14 cellular contexts compared by ENCODE assay signal in genomic region chr17:44121206-44121605, GRCh38. TPM values are rescaled to one million over a fixed set of nuclear protein-coding genes. Genes with fewer than 3 reads are reported as not detected.
DNase-seq lines count a peak whose midpoint lies in the region; ATAC-seq and TF ChIP-seq lines count a peak whose summit lies in the region.
"Had no signal": no experiment of that assay in that cellular context is flagged by ENCODE, and none has a peak within 500 bp of the region (broad histone marks: within the 10 kb centered on the region; RNA-seq: fewer than 3 reads in every experiment).

No MANE protein-coding gene starts in this region.

- TF ChIP-seq CTCF in coronary artery (IDR thresholded peaks at IDR 0.05) (no peak), neural progenitor cell (IDR thresholded peaks at IDR 0.05) (no peak)

- H3K4me3 Mint-ChIP-seq in CD4-positive, CD25-positive, alpha-beta regulatory T cell, result peak overlapping the region in 3 of 4 donors; percentile 91 to 99 (median 92)
- peak overlapping the region; percentile 97 for H3K4me3 Mint-ChIP-seq in neural progenitor cell

- H4K20me1 ChIP-seq in neural progenitor cell (ENCODE audit: low read depth), result peaks cover 66% of the 10 kb centered on the region

- no peak overlapping the region for H2AFZ ChIP-seq in neural progenitor cell (replicated peaks)

- peaks cover 29% of the 10 kb centered on the region for H3K4me1 ChIP-seq in CD4-positive, CD25-positive, alpha-beta regulatory T cell (ENCODE audit: control insufficient read depth, insufficient read depth, low read length, poor library complexity, severe bottlenecking)
- H3K4me1 ChIP-seq in HUES64 (ENCODE audit: insufficient read depth, low read length), result peaks cover 50% of the 10 kb centered on the region
- peaks cover 40% of the 10 kb centered on the region for H3K4me1 ChIP-seq in neural progenitor cell

- H3F3A ChIP-seq in neural progenitor cell (ENCODE audit: low read depth), result peaks cover 43% of the 10 kb centered on the region

- no peak overlapping the region for H3K27ac ChIP-seq in CD4-positive, CD25-positive, alpha-beta regulatory T cell (ENCODE audit: insufficient read depth, low read length, poor library complexity, severe bottlenecking)
- no peak overlapping the region; the same call in 1 of the 2 replicates for H3K27ac ChIP-seq in HUES64 (ENCODE audit: low read depth, low read length)
- peak overlapping the region; percentile 91 to 99 for H3K27ac ChIP-seq in coronary artery
- no peak overlapping the region for H3K27ac ChIP-seq in neural progenitor cell
- H3K27ac ChIP-seq: epithelial cell of prostate had no signal

- H3K27me3 Mint-ChIP-seq in CD4-positive, CD25-positive, alpha-beta regulatory T cell, result peaks cover 12% of the 10 kb centered on the region
- peaks cover 4% of the 10 kb centered on the region for H3K27me3 Mint-ChIP-seq in neural progenitor cell (ENCODE audit: insufficient read depth, low read depth)
- H3K27me3 Mint-ChIP-seq: activated CD4-positive, alpha-beta memory T cell treated with anti-CD3 and anti-CD28 coated beads, Interleukin-2, amount 10 ng/mL, durations not matched to agents 7 days and 5 days had no signal

- peak overlapping the region; percentile 99 for H3K4me2 ChIP-seq in neural progenitor cell

- peaks cover 42% of the 10 kb centered on the region for H3K79me2 ChIP-seq in neural progenitor cell (ENCODE audit: low read depth)

- no peaks in the 10 kb centered on the region for H3K36me3 ChIP-seq in CD4-positive, CD25-positive, alpha-beta regulatory T cell (ENCODE audit: control insufficient read depth, insufficient read depth, low read length)
- no peaks in the 10 kb centered on the region for H3K36me3 ChIP-seq in HUES64 (ENCODE audit: insufficient read depth, low read length)
- no peaks in the 10 kb centered on the region for H3K36me3 ChIP-seq in neural progenitor cell

- H3K9me3 Mint-ChIP-seq in CD4-positive, CD25-positive, alpha-beta regulatory T cell, result peaks cover 0 to 1% (median 0%) of the 10 kb centered on the region in 7 donors
- H3K9me3 Mint-ChIP-seq in neural progenitor cell, result no peaks in the 10 kb centered on the region
- H3K9me3 Mint-ChIP-seq: activated CD4-positive, alpha-beta memory T cell treated with anti-CD3 and anti-CD28 coated beads, Interleukin-2, amount 10 ng/mL, durations not matched to agents 7 days and 5 days had no signal

- H3K9me3 ChIP-seq in CD4-positive, CD25-positive, alpha-beta regulatory T cell (ENCODE audit: control insufficient read depth in 2 of 2, low read length in 2 of 2), result no peaks in the 10 kb centered on the region
- no peaks in the 10 kb centered on the region for H3K9me3 ChIP-seq in HUES64 (ENCODE audit: insufficient read depth, low read depth, low read length)
- H3K9me3 ChIP-seq in neural progenitor cell (ENCODE audit: low read depth), result no peaks in the 10 kb centered on the region

- H3K27ac Mint-ChIP-seq in CD4-positive, CD25-positive, alpha-beta regulatory T cell, result no peak overlapping the region
- no peak overlapping the region for H3K27ac Mint-ChIP-seq in neural progenitor cell

- H3K27me3 ChIP-seq in CD4-positive, CD25-positive, alpha-beta regulatory T cell (ENCODE audit: control insufficient read depth, insufficient read depth, low read length), result no peaks in the 10 kb centered on the region
- H3K27me3 ChIP-seq in HUES64 (ENCODE audit: insufficient read depth, low read length), result no peaks in the 10 kb centered on the region
- peaks cover 4% of the 10 kb centered on the region for H3K27me3 ChIP-seq in neural progenitor cell

- no peak for DNase-seq in CD4-positive, CD25-positive, alpha-beta regulatory T cell
- DNase-seq in coronary artery (ENCODE audit: low spot score) (peak; percentile 74), neural progenitor cell (ENCODE audit: low spot score) (peak; percentile 68), kidney tubule cell (ENCODE audit: low spot score) (no peak), GOT3 (lab: John Stamatoyannopoulos, UW) (no peak)
- DNase-seq: activated CD4-positive, alpha-beta memory T cell treated with anti-CD3 and anti-CD28 coated beads, Interleukin-2, amount 10 ng/mL, durations not matched to agents 7 days and 5 days; DMS153; NCI-H510A had no signal

- H3K4me3 ChIP-seq in CD4-positive, CD25-positive, alpha-beta regulatory T cell (ENCODE audit: low read depth, low read length), result no peak overlapping the region
- peak overlapping the region; percentile 69 for H3K4me3 ChIP-seq in HUES64 (ENCODE audit: low read length)
- peak overlapping the region; percentile 76 for H3K4me3 ChIP-seq in coronary artery
- H3K4me3 ChIP-seq in neural progenitor cell, result peak overlapping the region; percentile 98

- H3K9ac ChIP-seq in HUES64 (ENCODE audit: low read depth, low read length) (no peak overlapping the region), neural progenitor cell (no peak overlapping the region)

- WGBS in HUES64, result 35% methylated on average over 5 of the region's 5 CpGs

- H3K36me3 Mint-ChIP-seq in CD4-positive, CD25-positive, alpha-beta regulatory T cell, result peaks cover 15% of the 10 kb centered on the region
- peaks cover 3% of the 10 kb centered on the region for H3K36me3 Mint-ChIP-seq in neural progenitor cell

- no peak for ATAC-seq in CD4-positive, CD25-positive, alpha-beta regulatory T cell (ENCODE audit: low read depth in 2 of 2)
- no peak for ATAC-seq in GM19452 (IDR thresholded peaks at IDR 0.05; ENCODE audit: unreplicated experiment)
- ATAC-seq in GM21360 (IDR thresholded peaks at IDR 0.05; ENCODE audit: unreplicated experiment), result no peak

- peaks cover 4 to 56% (median 36%) of the 10 kb centered on the region in 4 donors for H3K4me1 Mint-ChIP-seq in CD4-positive, CD25-positive, alpha-beta regulatory T cell
- H3K4me1 Mint-ChIP-seq in neural progenitor cell, result peaks cover 42% of the 10 kb centered on the region

RNA-seq across cellular contexts. Expression of gene HDAC5, which starts 2.2 kb away (rescaled TPM):
- total RNA-seq in CD4-positive, CD25-positive, alpha-beta regulatory T cell, result 69.1 TPM
- polyA plus RNA-seq in CD4-positive, CD25-positive, alpha-beta regulatory T cell, result 10 to 100 TPM; 10.6 to 16.4 (median 13.0) TPM
- polyA plus RNA-seq in HUES64 (2013, experiment 1 of 2), result 31.5 TPM
- 41.7 TPM for polyA plus RNA-seq in HUES64 (2013, experiment 2 of 2)
- total RNA-seq in neural progenitor cell (ENCODE audit: low replicate concordance), result 23.6 and 71.0 TPM in 2 replicates

RNA-seq across cellular contexts. Expression of gene HROB, which starts 20.5 kb away (rescaled TPM):
- 9.2 TPM for total RNA-seq in CD4-positive, CD25-positive, alpha-beta regulatory T cell
- polyA plus RNA-seq in CD4-positive, CD25-positive, alpha-beta regulatory T cell, result under 1 TPM; 0.16 to 0.67 (median 0.38) TPM
- 11.3 TPM for polyA plus RNA-seq in HUES64 (2013, experiment 1 of 2)
- 12.7 TPM for polyA plus RNA-seq in HUES64 (2013, experiment 2 of 2)
- 6.5 and 11.0 TPM in 2 replicates for total RNA-seq in neural progenitor cell (ENCODE audit: low replicate concordance)

RNA-seq across cellular contexts. Expression of gene ASB16, which starts 49.3 kb away (rescaled TPM):
- total RNA-seq in CD4-positive, CD25-positive, alpha-beta regulatory T cell, result not detected
- polyA plus RNA-seq in CD4-positive, CD25-positive, alpha-beta regulatory T cell, result under 1 TPM in 2 of 4 donors, not detected in 2; 0.09 to 0.16 TPM
- polyA plus RNA-seq in HUES64 (2013, experiment 1 of 2), result not detected
- not detected for polyA plus RNA-seq in HUES64 (2013, experiment 2 of 2)
- not detected in 2 replicates for total RNA-seq in neural progenitor cell (ENCODE audit: low replicate concordance)
- total RNA-seq: LHCN-M2, renal cortical epithelial cell had no signal

RNA-seq across cellular contexts. Expression of gene G6PC3, which starts 50.7 kb away (rescaled TPM):
- 10.7 TPM for total RNA-seq in CD4-positive, CD25-positive, alpha-beta regulatory T cell
- 10 to 100 TPM; 15.0 to 21.5 (median 16.5) TPM for polyA plus RNA-seq in CD4-positive, CD25-positive, alpha-beta regulatory T cell
- polyA plus RNA-seq in HUES64 (2013, experiment 1 of 2), result 112 TPM
- 123 TPM for polyA plus RNA-seq in HUES64 (2013, experiment 2 of 2)
- 16.6 and 55.1 TPM in 2 replicates for total RNA-seq in neural progenitor cell (ENCODE audit: low replicate concordance)

RNA-seq across cellular contexts. Expression of gene LSM12, which starts 54.7 kb away (rescaled TPM):
- total RNA-seq in CD4-positive, CD25-positive, alpha-beta regulatory T cell, result 42.6 TPM
- polyA plus RNA-seq in CD4-positive, CD25-positive, alpha-beta regulatory T cell, result 10 to 100 TPM; 69.8 to 83.7 (median 72.6) TPM
- 80.8 TPM for polyA plus RNA-seq in HUES64 (2013, experiment 1 of 2)
- 75.9 TPM for polyA plus RNA-seq in HUES64 (2013, experiment 2 of 2)
- 69.6 and 76.7 TPM in 2 replicates for total RNA-seq in neural progenitor cell (ENCODE audit: low replicate concordance)

Comparison
In these comparisons a context has a peak if more than half of its experiments do, and no peak if none do; other contexts are left out.
1. DNase-seq: peak in coronary artery (single experiment) and neural progenitor cell (single experiment); none in CD4-positive, CD25-positive, alpha-beta regulatory T cell (0 of 3), kidney tubule cell (single experiment) and GOT3 (single experiment).
2. H3K27ac ChIP-seq: peak in coronary artery (2 of 2); none in CD4-positive, CD25-positive, alpha-beta regulatory T cell (single experiment), HUES64 (single experiment) and neural progenitor cell (single experiment).